ENCODE assay signal across 2 cellular contexts in genomic region chr12:124333724-124334123, GRCh38.
A peak's percentile ranks its signal among the peaks of the same experiment; 100 is the strongest.
TF ChIP-seq lines count a peak whose summit lies in the region.

No MANE protein-coding gene starts in this region.

TF ChIP-seq in HEK293, 187 proteins besides CTCF, POLR2A, EP300 and RAD21 (continued from another document):
- TF ChIP-seq ZBTB26 (tag by site-specific recombination; optimal IDR thresholded peaks at IDR 0.05) (peak; percentile 28), ZNF23 (tag by site-specific recombination; IDR thresholded peaks at IDR 0.05; ENCODE audit: borderline replicate concordance) (no peak), ZSCAN4 (tag by site-specific recombination; IDR thresholded peaks at IDR 0.05) (peak; percentile 93), ZNF549 (tag by site-specific recombination; IDR thresholded peaks at IDR 0.05) (no peak)
TF ChIP-seq in HEK293: peak in this region for 3.

TF ChIP-seq in IMR-90, 13 proteins besides CTCF, POLR2A, EP300 and RAD21 (continued from another document):
- TF ChIP-seq MAZ (IDR thresholded peaks at IDR 0.05; ENCODE audit: borderline replicate concordance, low read depth, low read length): no peak
- no peak for TF ChIP-seq SMC3 (IDR thresholded peaks at IDR 0.05; ENCODE audit: low read depth, low read length)
- TF ChIP-seq FOS (IDR thresholded peaks at IDR 0.05; ENCODE audit: low read depth, low read length): no peak
- TF ChIP-seq ELK1 (IDR thresholded peaks at IDR 0.05; ENCODE audit: borderline replicate concordance, low read depth, low read length): no peak
